Comparison of ENCODE assay signal across 8 cellular contexts in genomic region chr5:52799983-52800393, GRCh38. TPM values are rescaled to one million over a fixed set of nuclear protein-coding genes. Genes with fewer than 3 reads are reported as not detected.
DNase-seq lines count a peak whose midpoint lies in the region; ATAC-seq and TF ChIP-seq lines count a peak whose summit lies in the region.

No MANE protein-coding gene starts in this region.

- H3K36me3 ChIP-seq in CD4-positive, alpha-beta memory T cell (ENCODE audit: insufficient read depth, low read length): no peaks in the 10 kb centered on the region
- H3K36me3 ChIP-seq in right lobe of liver: peaks cover 0 to 7% (median 4%) of the 10 kb centered on the region in 4 donors

- intact Hi-C loops in CD4-positive, alpha-beta memory T cell (cut with micrococcal nuclease): loop anchor here (1.0 to 5.0 kb wide), 5 partner anchors 13 to 307 kb away; partner anchors contain the start of genes ITGA1, MOCS2 and PELO
- intact Hi-C loops in right lobe of liver (cut with DNase I): no loop called here

- H3K4me1 Mint-ChIP-seq in CD4-positive, alpha-beta memory T cell: peaks cover 37 to 67% (median 49%) of the 10 kb centered on the region in 4 donors

- 0% methylated on average over 14 of the region's 34 CpGs for WGBS in right lobe of liver (ENCODE audit: insufficient coverage, low coverage, low lambda C conversion rate, missing lambda C conversion rate)

- TF ChIP-seq POLR2A in right lobe of liver (IDR thresholded peaks at IDR 0.05): peak; percentile 67

- H3K4me3 ChIP-seq in CD4-positive, alpha-beta memory T cell (ENCODE audit: low read length in 2 of 2): peak overlapping the region; percentile 78 to 98
- peak overlapping the region; percentile 53 to 72 (median 61) for H3K4me3 ChIP-seq in right lobe of liver

- peaks cover 49% of the 10 kb centered on the region for H3K4me1 ChIP-seq in CD4-positive, alpha-beta memory T cell (ENCODE audit: insufficient read depth, low read length)
- peaks cover 0 to 75% (median 22%) of the 10 kb centered on the region in 4 donors for H3K4me1 ChIP-seq in right lobe of liver

- H3K36me3 Mint-ChIP-seq in CD4-positive, alpha-beta memory T cell: peaks cover 9 to 35% of the 10 kb centered on the region in 2 donors

- no peaks in the 10 kb centered on the region for H3K27me3 Mint-ChIP-seq in CD4-positive, alpha-beta memory T cell

- H3K27ac Mint-ChIP-seq in CD4-positive, alpha-beta memory T cell: peak overlapping the region; percentile 90 to 99 (median 96)

- H3K9me3 ChIP-seq in CD4-positive, alpha-beta memory T cell (ENCODE audit: control insufficient read depth in 1 of 2, low read length in 2 of 2): no peaks in the 10 kb centered on the region
- H3K9me3 ChIP-seq in right lobe of liver: no peaks in the 10 kb centered on the region

- TF ChIP-seq CTCF in right lobe of liver (IDR thresholded peaks at IDR 0.05): no peak

- ATAC-seq in GM19455 (IDR thresholded peaks at IDR 0.05; ENCODE audit: unreplicated experiment) (peak; percentile 86), HG03575 (IDR thresholded peaks at IDR 0.05; ENCODE audit: extremely low read depth, insufficient number of reproducible peaks, low FRiP score, unreplicated experiment) (peak; percentile 62), right lobe of liver (peak; percentile 82 to 90 (median 86))

- H3K27ac ChIP-seq in CD4-positive, alpha-beta memory T cell (ENCODE audit: low read depth, low read length): peak overlapping the region; percentile 72
- H3K27ac ChIP-seq in right lobe of liver: peak overlapping the region; percentile 78 to 95 (median 86)

- H3K27me3 ChIP-seq in CD4-positive, alpha-beta memory T cell (ENCODE audit: insufficient read depth, low read length): no peaks in the 10 kb centered on the region
- H3K27me3 ChIP-seq in right lobe of liver: no peaks in the 10 kb centered on the region

- H3K9me3 Mint-ChIP-seq in CD4-positive, alpha-beta memory T cell: peaks cover 0 to 2% (median 0%) of the 10 kb centered on the region in 8 donors

- CTCF ChIA-PET in CD4-positive, alpha-beta memory T cell (lab: Charles Lee; ENCODE audit: partially characterized antibody): interaction anchor here (0.7 to 4.0 kb wide), 17 partner anchors 8 to 1837 kb away, joined by 3 to 35 read pairs (median 4); partner anchors contain the start of genes ITGA1 and PELO

- peak; percentile 92 to 95 (median 94) for DNase-seq in CD4-positive, alpha-beta memory T cell
- DNase-seq in NCI-H774 (lab: John Stamatoyannopoulos, UW) (peak; percentile 88), dermis blood vessel endothelial cell (peak; percentile 97), right lobe of liver (peak; percentile 97 to 98 (median 97))
- DNase-seq in activated CD4-positive, alpha-beta T cell treated with anti-CD3 and anti-CD28 coated beads, Interleukin-2, amount 50 U/mL, for 48 hours: peak; percentile 96
- peak; percentile 97 for DNase-seq in stimulated activated CD4-positive, alpha-beta T cell treated with anti-CD3 and anti-CD28 coated beads, Interleukin-4, amount 100 ng/mL, for 24 hours

- POLR2A ChIA-PET in CD4-positive, alpha-beta memory T cell (lab: Charles Lee; ENCODE audit: partially characterized antibody): interaction anchor here (0.8 to 3.9 kb wide), 16 partner anchors 8 to 310 kb away, joined by 3 to 36 read pairs (median 4); partner anchors contain the start of genes ITGA1, MOCS2 and PELO

- H3K4me3 Mint-ChIP-seq in CD4-positive, alpha-beta memory T cell: peak overlapping the region; percentile 93 to 99 (median 98)

RNA-seq across cellular contexts. Expression of gene ITGA1, which starts 12.3 kb away (rescaled TPM):
- total RNA-seq in CD4-positive, alpha-beta memory T cell: 1 to 10 TPM; 4.2 to 5.8 TPM
- 1 to 10 TPM; 1.9 to 5.5 TPM for polyA plus RNA-seq in CD4-positive, alpha-beta memory T cell
- total RNA-seq in dermis blood vessel endothelial cell (75.4 and 81.2 TPM in 2 replicates), right lobe of liver (100 to 1,000 TPM in 1 of 6 experiments, 10 to 100 TPM in 5; 66.5 to 116 (median 82.1) TPM)

RNA-seq across cellular contexts. Expression of gene PELO, which starts 12.3 kb away (rescaled TPM):
- 10 to 100 TPM; 11.9 to 12.4 TPM for total RNA-seq in CD4-positive, alpha-beta memory T cell
- 1 to 10 TPM; 5.7 to 8.3 TPM for polyA plus RNA-seq in CD4-positive, alpha-beta memory T cell
- total RNA-seq in dermis blood vessel endothelial cell (22.8 and 24.0 TPM in 2 replicates), right lobe of liver (10 to 100 TPM; 14.6 to 24.6 (median 17.6) TPM)

Comparison
In these comparisons a context has a peak if more than half of its experiments do, and no peak if none do; other contexts are left out.
1. Peak in every context shown above with its lines: DNase-seq, ATAC-seq, H3K4me3 ChIP-seq and H3K27ac ChIP-seq.
2. RNA of gene ITGA1, which starts 12.3 kb away (total RNA-seq): 66.5 to 116 TPM in right lobe of liver and 75.4 to 81.2 TPM in dermis blood vessel endothelial cell; 4.2 to 5.8 TPM in CD4-positive, alpha-beta memory T cell; every median in the first group is over 4 times any median in the second.